Comparison of ENCODE assay signal across 8 cellular contexts in genomic region chr1:1776672-1777393, GRCh38. TPM values are rescaled to one million over a fixed set of nuclear protein-coding genes. Genes with fewer than 3 reads are reported as not detected.
DNase-seq lines count a peak whose midpoint lies in the region; ATAC-seq and TF ChIP-seq lines count a peak whose summit lies in the region.

No MANE protein-coding gene starts in this region.

- H3K14ac ChIP-seq in trophoblast cell (ENCODE audit: low read length) = no peak overlapping the region

- no CpG with 5 or more reads among the region's 7 CpGs for whole genome bisulfite sequencing in trophoblast cell (ENCODE audit: extremely low coverage, insufficient coverage, insufficient read length)

- peak overlapping the region; percentile 85 for H3K4me3 ChIP-seq in DOHH2 (ENCODE audit: low read length)
- H3K4me3 ChIP-seq in PC-3 (ENCODE audit: low read length) = peak overlapping the region; percentile 97
- no peak overlapping the region for H3K4me3 ChIP-seq in trophoblast cell (ENCODE audit: low read depth, low read length)

- H3K27ac ChIP-seq in DOHH2 (ENCODE audit: low read depth, low read length) (peak overlapping the region; percentile 100), PC-3 (ENCODE audit: low read length) (peak overlapping the region; percentile 3; the same call in 1 of the 2 replicates), trophoblast cell (ENCODE audit: low read depth, low read length) (no peak overlapping the region)

- H4K20me1 ChIP-seq in DOHH2 (ENCODE audit: control insufficient read depth, insufficient read depth, low read depth, low read length) (peaks cover 12% of the 10 kb centered on the region; the same call in 1 of the 2 replicates), PC-3 (ENCODE audit: low read length) (peaks cover 22% of the 10 kb centered on the region)

- DNase-seq in PC-3 (peak; percentile 19), endothelial cell (ENCODE audit: low spot score) (no peak), trophoblast cell (no peak), activated gamma-delta T cell treated with Interleukin-2 at 50 U/mL for 16 hours (no peak), NCI-H446 (lab: John Stamatoyannopoulos, UW) (no peak), NOMO-1 treated with dmso at 0.1 percent for 144 hours (lab: John Stamatoyannopoulos, UW; ENCODE audit: unreplicated experiment) (no peak)

- H3K4me1 ChIP-seq in DOHH2 (ENCODE audit: control insufficient read depth, low read length) = peaks cover 55% of the 10 kb centered on the region
- peaks cover 31% of the 10 kb centered on the region for H3K4me1 ChIP-seq in PC-3 (ENCODE audit: insufficient read depth, low read length)
- peaks cover 14 to 22% of the 10 kb centered on the region in 2 experiments for H3K4me1 ChIP-seq in trophoblast cell (ENCODE audit: control insufficient read depth in 1 of 2, insufficient read depth in 2 of 2, low read length in 2 of 2)

- H3K4me1 Mint-ChIP-seq in endothelial cell (ENCODE audit: unreplicated experiment) = peaks cover 32% of the 10 kb centered on the region

- CTCF ChIA-PET in PC-3 (lab: Charles Lee) = interaction anchor here (0.5 to 1.0 kb wide), 2 partner anchors 36 to 132 kb away, joined by 8 to 10 read pairs; no protein-coding TSS in a partner anchor

- H3K27ac Mint-ChIP-seq in endothelial cell (ENCODE audit: unreplicated experiment) = peak overlapping the region; percentile 80

- no peak overlapping the region for H2BK5ac ChIP-seq in trophoblast cell (ENCODE audit: low read depth, low read length, poor library complexity)

- no peak overlapping the region for H2BK120ac ChIP-seq in trophoblast cell (ENCODE audit: insufficient read depth, low read length, poor library complexity)

- peaks cover 45% of the 10 kb centered on the region for H3F3A ChIP-seq in DOHH2 (ENCODE audit: control insufficient read depth, insufficient read depth)
- no peaks in the 10 kb centered on the region for H3F3A ChIP-seq in PC-3 (ENCODE audit: low read length, unreplicated experiment)

- H3K36me3 ChIP-seq in DOHH2 (ENCODE audit: control insufficient read depth, low read length) = peaks cover 62% of the 10 kb centered on the region
- H3K36me3 ChIP-seq in PC-3 (ENCODE audit: low read depth, low read length) = peaks cover 18% of the 10 kb centered on the region
- peaks cover 9% of the 10 kb centered on the region in 2 experiments for H3K36me3 ChIP-seq in trophoblast cell (ENCODE audit: control insufficient read depth in 1 of 2, insufficient read depth in 2 of 2, low read length in 2 of 2)

- peak overlapping the region; percentile 94 for H3K4me3 Mint-ChIP-seq in endothelial cell (ENCODE audit: unreplicated experiment)

- H3K9ac ChIP-seq in PC-3 (ENCODE audit: low read length) (peak overlapping the region; percentile 98), trophoblast cell (ENCODE audit: low read length) (peak overlapping the region; percentile 47)

- H3K79me2 ChIP-seq in DOHH2 (ENCODE audit: control insufficient read depth, low read length) = peaks cover 64% of the 10 kb centered on the region
- H3K79me2 ChIP-seq in PC-3 (ENCODE audit: low read length) = peaks cover 63% of the 10 kb centered on the region
- peaks cover 18% of the 10 kb centered on the region for H3K79me2 ChIP-seq in trophoblast cell (ENCODE audit: control insufficient read depth, insufficient read depth, low read length, poor library complexity)

- peak overlapping the region; percentile 99 for H3K4me2 ChIP-seq in DOHH2 (ENCODE audit: low read length)
- H3K4me2 ChIP-seq in PC-3 (ENCODE audit: low read length) = peak overlapping the region; percentile 99
- H3K4me2 ChIP-seq in trophoblast cell (ENCODE audit: low read length) = peak overlapping the region; percentile 90

- no peaks in the 10 kb centered on the region for H3K9me3 ChIP-seq in DOHH2 (ENCODE audit: control insufficient read depth, insufficient read depth, low read length)
- no peaks in the 10 kb centered on the region for H3K9me3 ChIP-seq in PC-3 (ENCODE audit: low read length)
- H3K9me3 ChIP-seq in trophoblast cell (ENCODE audit: insufficient read depth, low read depth, low read length) = no peaks in the 10 kb centered on the region

- no peak overlapping the region for H3K18ac ChIP-seq in trophoblast cell (ENCODE audit: low read length)

- H3K27me3 Mint-ChIP-seq in endothelial cell (ENCODE audit: unreplicated experiment) = peaks cover 14% of the 10 kb centered on the region

- POLR2A ChIA-PET in PC-3 (lab: Charles Lee; ENCODE audit: unreplicated experiment) = no interaction called here

- H3K27me3 ChIP-seq in DOHH2 (ENCODE audit: control insufficient read depth, low read length) (no peaks in the 10 kb centered on the region), PC-3 (ENCODE audit: low read length) (no peaks in the 10 kb centered on the region), trophoblast cell (ENCODE audit: insufficient read depth, low read length) (no peaks in the 10 kb centered on the region)

- H2AK5ac ChIP-seq in trophoblast cell (ENCODE audit: low read length) = no peak overlapping the region

- H3K36me3 Mint-ChIP-seq in endothelial cell (ENCODE audit: low read depth, unreplicated experiment) = no peaks in the 10 kb centered on the region

- no peak overlapping the region for H3K23ac ChIP-seq in trophoblast cell (ENCODE audit: low read length)

- H2AFZ ChIP-seq in PC-3 (ENCODE audit: low read length) (no peak overlapping the region), trophoblast cell (ENCODE audit: insufficient read depth, low read length, poor library complexity) (no peak overlapping the region)

- H4K91ac ChIP-seq in trophoblast cell (ENCODE audit: low read depth, low read length) = peak overlapping the region; percentile 41

- TSS peak; percentile 44 for BruUV-seq in PC-3 (replicated peaks; lab: Mats Ljungman, UMichigan)

- no peak overlapping the region for H4K8ac ChIP-seq in trophoblast cell (ENCODE audit: low read depth, low read length)

- no peaks in the 10 kb centered on the region for H3K9me2 ChIP-seq in DOHH2 (replicated peaks; ENCODE audit: control insufficient read depth, low read length)
- no peaks in the 10 kb centered on the region for H3K9me2 ChIP-seq in PC-3 (replicated peaks; ENCODE audit: low read length)

- H3K9me3 Mint-ChIP-seq in endothelial cell (ENCODE audit: unreplicated experiment) = no peaks in the 10 kb centered on the region

- no peak overlapping the region for H2BK12ac ChIP-seq in trophoblast cell (ENCODE audit: low read length)

- TF ChIP-seq CTCF in DOHH2 (IDR thresholded peaks at IDR 0.05; ENCODE audit: low read depth, low read length, poor library complexity, severe bottlenecking) (no peak), PC-3 (conservative IDR thresholded peaks at IDR 0.05; ENCODE audit: low read depth, low read length) (no peak), endothelial cell (IDR thresholded peaks at IDR 0.05; ENCODE audit: unreplicated experiment) (no peak)

- intact Hi-C loops in PC-3 (cut with micrococcal nuclease) = loop anchor here (2.0 kb wide), 1 partner anchor 14 kb away; no protein-coding TSS in a partner anchor

- peaks cover 13% of the 10 kb centered on the region for H3K79me1 ChIP-seq in trophoblast cell (ENCODE audit: low read length)

- ATAC-seq in PC-3 = no peak
- no peak for ATAC-seq in GM18861 (IDR thresholded peaks at IDR 0.05; ENCODE audit: unreplicated experiment)

- peak overlapping the region; percentile 90 for H3K4ac ChIP-seq in trophoblast cell (ENCODE audit: low read depth, low read length)

- no peak overlapping the region for H4K12ac ChIP-seq in trophoblast cell (ENCODE audit: low read depth, low read length)

RNA-seq across cellular contexts. Expression of gene NADK, which starts 1.4 kb away (rescaled TPM):
- total RNA-seq in PC-3 (2014; rRNA removed) (130 and 165 TPM in 2 replicates), endothelial cell (ENCODE audit: unreplicated experiment) (85.4 TPM)
- polyA plus RNA-seq in trophoblast cell (2013) = 38.9 and 41.2 TPM in 2 replicates

RNA-seq across cellular contexts. Expression of gene CDK11A, which starts 52.7 kb away (rescaled TPM):
- total RNA-seq in PC-3 (2014; rRNA removed) (11.6 and 18.3 TPM in 2 replicates), endothelial cell (ENCODE audit: unreplicated experiment) (109 TPM)
- polyA plus RNA-seq in trophoblast cell (2013) = 32.6 and 35.0 TPM in 2 replicates
